In genomic region chr2:66440011-66440542, GRCh38 we compare ENCODE assay signal across 9 cellular contexts. TPM values are rescaled to one million over a fixed set of nuclear protein-coding genes. Genes with fewer than 3 reads are reported as not detected.
A peak's percentile ranks its signal among the peaks of the same experiment; 100 is the strongest.
DNase-seq lines count a peak whose midpoint lies in the region; ATAC-seq, FAIRE-seq and TF ChIP-seq lines count a peak whose summit lies in the region.
"Had no signal": no experiment of that assay in that cellular context is flagged by ENCODE, and none has a peak within 500 bp of the region (broad histone marks: within the 10 kb centered on the region; RNA-seq: fewer than 3 reads in every experiment).

No MANE protein-coding gene starts in this region.

- H3K9ac ChIP-seq in IMR-90 (ENCODE audit: low read depth, low read length) (peak overlapping the region; percentile 100), colonic mucosa (ENCODE audit: low read depth in 2 of 2, low read length in 2 of 2) (peak overlapping the region; percentile 57 to 67), subcutaneous abdominal adipose tissue (ENCODE audit: low read length in 5 of 5) (peak overlapping the region; percentile 0 to 86 (median 68))

- in situ Hi-C loops in IMR-90 (cut with MboI; ENCODE audit: low sequenced_read_pairs): loop anchor here (25.0 kb wide), 1 partner anchor 1597 kb away; no protein-coding TSS in a partner anchor

- H3K9me3 ChIP-seq in IMR-90 (ENCODE audit: control insufficient read depth, insufficient read depth, low read length): no peaks in the 10 kb centered on the region
- no peaks in the 10 kb centered on the region for H3K9me3 ChIP-seq in colonic mucosa
- H3K9me3 ChIP-seq in lung (ENCODE audit: control insufficient read depth in 2 of 2, insufficient read depth in 1 of 2, low read length in 1 of 2): no peaks in the 10 kb centered on the region
- no peaks in the 10 kb centered on the region for H3K9me3 ChIP-seq in subcutaneous abdominal adipose tissue (ENCODE audit: control insufficient read depth in 5 of 5, low read length in 5 of 5)

- 0% methylated on average over 2 of the region's 27 CpGs; no CpG with 5 or more reads in 1 of the 2 experiments for WGBS in IMR-90 (ENCODE audit: extremely low coverage in 2 of 2, insufficient read length in 1 of 2), 2 experiments
- WGBS in lung, 2 donors: 4 to 10% methylated on average over 27 of the region's 27 CpGs

- H3K23ac ChIP-seq in IMR-90 (ENCODE audit: low read depth, low read length): peak overlapping the region; percentile 95

- H2BK5ac ChIP-seq in IMR-90 (ENCODE audit: low read depth, low read length, poor library complexity, severe bottlenecking): peak overlapping the region; percentile 98

- peak overlapping the region; percentile 98 for H3K14ac ChIP-seq in IMR-90 (replicated peaks; ENCODE audit: low read depth, low read length)

- H3K36me3 ChIP-seq in IMR-90 (ENCODE audit: control insufficient read depth, insufficient read depth, low read length): peaks cover 66% of the 10 kb centered on the region
- H3K36me3 ChIP-seq in colonic mucosa: no peaks in the 10 kb centered on the region
- peaks cover 0 to 6% of the 10 kb centered on the region in 2 donors for H3K36me3 ChIP-seq in lung (ENCODE audit: control insufficient read depth in 2 of 2, insufficient read depth in 2 of 2, low read length in 2 of 2)
- H3K36me3 ChIP-seq in subcutaneous abdominal adipose tissue (ENCODE audit: control insufficient read depth in 5 of 5, insufficient read depth in 5 of 5, low read length in 5 of 5): no peaks in the 10 kb centered on the region

- CTCF ChIA-PET in IMR-90 (lab: Yijun Ruan, JAX): no interaction called here

- TF ChIP-seq RAD21 in IMR-90 (IDR thresholded peaks at IDR 0.05; ENCODE audit: low read length): no peak

- H3K4me2 ChIP-seq in IMR-90 (ENCODE audit: low read depth, low read length): peak overlapping the region; percentile 100

- peak overlapping the region; percentile 84 for H4K91ac ChIP-seq in IMR-90 (ENCODE audit: insufficient read depth, low read depth, low read length)

- no peaks in the 10 kb centered on the region for H3K9me1 ChIP-seq in IMR-90 (ENCODE audit: insufficient read depth, low read length)

- dilution Hi-C loops in IMR-90 (cut with HindIII; ENCODE audit: low sequenced_read_pairs, unreplicated experiment): loop anchor here (25.0 kb wide), 1 partner anchor 772 kb away; no protein-coding TSS in a partner anchor

- peak overlapping the region; percentile 97 for H3K4ac ChIP-seq in IMR-90 (ENCODE audit: low read depth, low read length)

- no peak for ATAC-seq in IMR-90 (ENCODE audit: low read depth)
- no peak for ATAC-seq in lung (ENCODE audit: insufficient read depth, low FRiP score)
- no peak for ATAC-seq in GM21723 (IDR thresholded peaks at IDR 0.05; ENCODE audit: unreplicated experiment)

- H3K27me3 ChIP-seq in IMR-90 (ENCODE audit: control insufficient read depth, insufficient read depth, low read length) (no peaks in the 10 kb centered on the region), colonic mucosa (peaks cover 4% of the 10 kb centered on the region), lung (ENCODE audit: control insufficient read depth, insufficient read depth) (no peaks in the 10 kb centered on the region), subcutaneous abdominal adipose tissue (ENCODE audit: control insufficient read depth in 5 of 5, insufficient read depth in 4 of 5, low read length in 5 of 5) (peaks cover 0 to 17% (median 7%) of the 10 kb centered on the region in 5 donors)

- H4K8ac ChIP-seq in IMR-90 (ENCODE audit: low read depth in 2 of 2, low read length in 2 of 2): peak overlapping the region; percentile 89 to 96

- H3K4me3 ChIP-seq in IMR-90 (ENCODE audit: insufficient read depth, low read depth, low read length): peak overlapping the region; percentile 99
- H3K4me3 ChIP-seq in colonic mucosa: peak overlapping the region; percentile 55
- H3K4me3 ChIP-seq in lung: peak overlapping the region; percentile 50
- H3K4me3 ChIP-seq in subcutaneous abdominal adipose tissue (ENCODE audit: low read depth in 1 of 5, low read length in 5 of 5): peak overlapping the region; percentile 79 to 93 (median 81)

- peak overlapping the region; percentile 98 for H3K18ac ChIP-seq in IMR-90 (ENCODE audit: low read depth, low read length)

- DNase-seq in IMR-90: no peak
- no peak for DNase-seq in colonic mucosa
- DNase-seq in lung (ENCODE audit: low spot score): no peak
- DNase-seq in OCI-M2 (lab: John Stamatoyannopoulos, UW; ENCODE audit: unreplicated experiment): no peak
- DNase-seq in NCI-H187 treated with DMSO at 0.1 percent for 48 hours (lab: John Stamatoyannopoulos, UW): no peak
- DNase-seq in GM19239 (ENCODE audit: insufficient read length, low spot score): no peak

- H2AK5ac ChIP-seq in IMR-90 (ENCODE audit: low read depth, low read length): 0 out of 2 replicates have a peak overlapping the region, but pooled peaks have one; percentile 5

- H3K4me1 ChIP-seq in IMR-90 (ENCODE audit: control insufficient read depth, insufficient read depth, low read length) (peaks cover 2% of the 10 kb centered on the region; the same call in 1 of the 2 replicates), colonic mucosa (no peaks in the 10 kb centered on the region), lung (ENCODE audit: control insufficient read depth in 2 of 2, insufficient read depth in 2 of 2, low read length in 2 of 2) (peaks cover 0 to 2% of the 10 kb centered on the region in 2 donors), subcutaneous abdominal adipose tissue (ENCODE audit: control insufficient read depth in 5 of 5, insufficient read depth in 5 of 5, low read length in 5 of 5) (peaks cover 0 to 79% (median 60%) of the 10 kb centered on the region in 5 donors)

- H3K56ac ChIP-seq in IMR-90 (ENCODE audit: extremely low read depth, insufficient read depth, low read length): peak overlapping the region; percentile 99

- H4K5ac ChIP-seq in IMR-90 (ENCODE audit: low read depth, low read length): peak overlapping the region; percentile 73

- H2BK120ac ChIP-seq in IMR-90 (ENCODE audit: low read depth, low read length): peak overlapping the region; percentile 87

- intact Hi-C loops in IMR-90 (cut with micrococcal nuclease) (no loop called here), colonic mucosa (cut with DNase I) (no loop called here)

- no peak for FAIRE-seq in GM19239 (lab: Jason Lieb, UNC)

- TF ChIP-seq CTCF in IMR-90 (conservative IDR thresholded peaks at IDR 0.05; ENCODE audit: low read depth, low read length) (no peak), colonic mucosa (IDR thresholded peaks at IDR 0.05) (no peak), lung (IDR thresholded peaks at IDR 0.05; ENCODE audit: control extremely low read depth, extremely low read depth) (no peak)

- peak overlapping the region; percentile 32; the same call in 1 of the 2 replicates for H2BK20ac ChIP-seq in IMR-90 (ENCODE audit: low read depth, low read length)

- H4K20me1 ChIP-seq in IMR-90 (ENCODE audit: insufficient read depth, low read length): peaks cover 5% of the 10 kb centered on the region; the same call in 1 of the 2 replicates

- H3K27ac ChIP-seq in IMR-90 (ENCODE audit: insufficient read depth, low read length) (peak overlapping the region; percentile 100), colonic mucosa (no peak overlapping the region), lung (ENCODE audit: low read depth in 1 of 2, low read length in 1 of 2) (peak overlapping the region; percentile 78 to 90), subcutaneous abdominal adipose tissue (ENCODE audit: low read depth, low read length) (peak overlapping the region; percentile 90)
- H3K27ac ChIP-seq: HL-60 had no signal

- BruUV-seq in IMR-90 (replicated peaks; lab: Mats Ljungman, UMichigan): no TSS peak

- 0 out of 3 replicates have a peak overlapping the region, but pooled peaks have one; percentile 25 for H2BK15ac ChIP-seq in IMR-90 (ENCODE audit: low read depth, low read length)

- TF ChIP-seq POLR2A in IMR-90 (IDR thresholded peaks at IDR 0.05; ENCODE audit: low read depth, low read length): no peak

- POLR2A ChIA-PET in IMR-90 (lab: Charles Lee; ENCODE audit: unreplicated experiment): interaction anchor here (0.7 kb wide), 1 partner anchor 26 kb away, joined by 11 read pairs; no protein-coding TSS in a partner anchor

- H3K79me1 ChIP-seq in IMR-90 (ENCODE audit: low read depth in 1 of 2, low read length in 2 of 2): no peaks in the 10 kb centered on the region

- H2AFZ ChIP-seq in IMR-90 (replicated peaks; ENCODE audit: low read length, poor library complexity): no peak overlapping the region

- H2AK9ac ChIP-seq in IMR-90 (replicated peaks; ENCODE audit: low read depth, low read length, poor library complexity): peak overlapping the region; percentile 89

TF ChIP-seq in IMR-90, 13 proteins besides CTCF, POLR2A, EP300 and RAD21:
- TF ChIP-seq CHD1 (IDR thresholded peaks at IDR 0.05; ENCODE audit: low read depth, low read length): no peak

RNA-seq across cellular contexts. Expression of gene MEIS1, which starts 5.2 kb away (rescaled TPM):
- total RNA-seq in IMR-90 (2012; rRNA removed): 157 and 209 TPM in 2 replicates
- polyA plus RNA-seq in IMR-90 (2012; rRNA removed): 51.8 and 54.4 TPM in 2 replicates
- polyA plus RNA-seq in IMR-90 (2012; cell fraction: cytosol; rRNA removed): 14.0 and 21.0 TPM in 2 replicates
- polyA plus RNA-seq in IMR-90 (2012; cell fraction: nucleus; rRNA removed; ENCODE audit: low replicate concordance): 81.4 and 209 TPM in 2 replicates
- total RNA-seq in colonic mucosa: 10 to 100 TPM in 1 of 2 donors, 1 to 10 TPM in 1; 8.9 to 23.1 TPM
- 100 to 1,000 TPM in 1 of 2 donors, 10 to 100 TPM in 1; 60.6 to 158 TPM for total RNA-seq in lung
- polyA plus RNA-seq in lung: 10 to 100 TPM in 1 of 2 donors, 1 to 10 TPM in 1; 9.0 to 21.5 TPM
